Comparison of ENCODE assay signal across 25 cellular contexts in the genomic region with DNA sequence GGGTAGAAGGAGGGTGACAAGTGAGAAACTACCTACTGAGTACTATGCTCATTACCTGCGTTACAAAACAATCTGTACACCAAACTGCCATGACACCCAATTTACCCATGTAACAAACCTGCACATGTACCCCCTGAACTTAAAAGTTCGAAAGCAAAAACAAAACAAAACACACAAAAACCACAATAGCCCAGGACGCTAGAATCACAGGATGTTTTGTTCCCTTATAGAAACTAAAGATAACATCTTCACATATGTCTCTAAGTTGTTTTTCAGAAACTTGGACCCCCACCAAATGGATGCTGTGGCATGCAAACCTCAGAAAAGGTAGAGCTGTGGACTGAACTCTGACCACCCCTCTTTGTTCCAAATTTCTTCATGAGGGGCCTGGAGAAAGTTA. TPM values are rescaled to one million over a fixed set of nuclear protein-coding genes. Genes with fewer than 3 reads are reported as not detected.
DNase-seq lines count a peak whose midpoint lies in the region; ATAC-seq lines count a peak whose summit lies in the region.
"Had no signal": no experiment of that assay in that cellular context is flagged by ENCODE, and none has a peak within 500 bp of the region (broad histone marks: within the 10 kb centered on the region; RNA-seq: fewer than 3 reads in every experiment).

No MANE protein-coding gene starts in this region.

- CTCF ChIA-PET in activated CD8-positive, alpha-beta memory T cell treated with anti-CD3 and anti-CD28 coated beads, Interleukin-2, amount 10 ng/mL, durations not matched to agents 7 days and 5 days (lab: Charles Lee) = interaction anchor here (1.9 kb wide), 1 partner anchor 14 kb away, joined by 9 read pairs; no protein-coding TSS in a partner anchor
- CTCF ChIA-PET in T-cell (lab: Charles Lee) = interaction anchor here in 1 of 2 donors (0.6 kb wide), 1 partner anchor 43 kb away, joined by 4 read pairs; no protein-coding TSS in a partner anchor

- H3K9me3 Mint-ChIP-seq in activated CD8-positive, alpha-beta memory T cell treated with anti-CD3 and anti-CD28 coated beads, Interleukin-2, amount 10 ng/mL, durations not matched to agents 7 days and 5 days (ENCODE audit: low read depth) = no peaks in the 10 kb centered on the region
- H3K9me3 Mint-ChIP-seq in T-cell = no peaks in the 10 kb centered on the region
- no peaks in the 10 kb centered on the region for H3K9me3 Mint-ChIP-seq in central memory CD8-positive, alpha-beta T cell
- H3K9me3 Mint-ChIP-seq: CD4-positive, alpha-beta T cell had no signal

- DNase-seq in activated CD8-positive, alpha-beta memory T cell treated with anti-CD3 and anti-CD28 coated beads, Interleukin-2, amount 10 ng/mL, durations not matched to agents 7 days and 5 days = no peak
- DNase-seq in activated CD8-positive, alpha-beta memory T cell treated with anti-CD3 and anti-CD28 coated beads, Interleukin-2, amount 50 U/mL, for 48 hours = no peak
- DNase-seq in T-cell (no peak), hippocampal formation (lab: John Stamatoyannopoulos, UW) (no peak)
- DNase-seq in central memory CD8-positive, alpha-beta T cell (ENCODE audit: low spot score in 2 of 2) = no peak
- DNase-seq: CD4-positive, alpha-beta T cell; DMS 273 treated with DMSO at 0.1 percent for 48 hours; DMS79; EL; GDM1; Karpas-422; NCI-H1092 treated with DMSO at 0.1 percent for 48 hours; NCI-H1436; NCI-H187; NCI-H2081 treated with DMSO at 0.1 percent for 48 hours; NCI-H2171; NCI-H226; NCI-H510A; NCI-H69; OCI-M1; SIG-M5 had no signal

- peak; percentile 23 for ATAC-seq in activated CD8-positive, alpha-beta memory T cell treated with anti-CD3 and anti-CD28 coated beads, Interleukin-2, amount 10 ng/mL, durations not matched to agents 7 days and 5 days
- ATAC-seq in T-cell (replicated peaks in 1 of 4) = peak in 1 of 4 experiments; percentile 35
- peak; percentile 46 for ATAC-seq in central memory CD8-positive, alpha-beta T cell (replicated peaks; ENCODE audit: extremely low read depth, poor library complexity, severe bottlenecking)
- ATAC-seq in GM21381 (IDR thresholded peaks at IDR 0.05; ENCODE audit: unreplicated experiment) = no peak
- no peak for ATAC-seq in GM21529 (IDR thresholded peaks at IDR 0.05; ENCODE audit: unreplicated experiment)
- ATAC-seq: HepG2 had no signal

- peak overlapping the region; percentile 74 for H3K27ac Mint-ChIP-seq in activated CD8-positive, alpha-beta memory T cell treated with anti-CD3 and anti-CD28 coated beads, Interleukin-2, amount 10 ng/mL, durations not matched to agents 7 days and 5 days
- peak overlapping the region; percentile 73 to 87 for H3K27ac Mint-ChIP-seq in T-cell
- no peak overlapping the region for H3K27ac Mint-ChIP-seq in central memory CD8-positive, alpha-beta T cell (ENCODE audit: low read depth)
- H3K27ac Mint-ChIP-seq: CD4-positive, alpha-beta T cell had no signal

- peaks cover 14% of the 10 kb centered on the region for H3K4me1 Mint-ChIP-seq in activated CD8-positive, alpha-beta memory T cell treated with anti-CD3 and anti-CD28 coated beads, Interleukin-2, amount 10 ng/mL, durations not matched to agents 7 days and 5 days
- peaks cover 0 to 16% (median 14%) of the 10 kb centered on the region in 3 donors for H3K4me1 Mint-ChIP-seq in T-cell
- peaks cover 11% of the 10 kb centered on the region for H3K4me1 Mint-ChIP-seq in central memory CD8-positive, alpha-beta T cell

- POLR2A ChIA-PET in T-cell (lab: Charles Lee) = no interaction called here

- no peak overlapping the region for H3K4me3 Mint-ChIP-seq in activated CD8-positive, alpha-beta memory T cell treated with anti-CD3 and anti-CD28 coated beads, Interleukin-2, amount 10 ng/mL, durations not matched to agents 7 days and 5 days
- no peak overlapping the region for H3K4me3 Mint-ChIP-seq in T-cell
- H3K4me3 Mint-ChIP-seq in central memory CD8-positive, alpha-beta T cell = peak overlapping the region; percentile 6
- H3K4me3 Mint-ChIP-seq: CD4-positive, alpha-beta T cell had no signal

- H3K36me3 Mint-ChIP-seq in activated CD8-positive, alpha-beta memory T cell treated with anti-CD3 and anti-CD28 coated beads, Interleukin-2, amount 10 ng/mL, durations not matched to agents 7 days and 5 days = no peaks in the 10 kb centered on the region
- H3K36me3 Mint-ChIP-seq in T-cell = no peaks in the 10 kb centered on the region
- no peaks in the 10 kb centered on the region for H3K36me3 Mint-ChIP-seq in central memory CD8-positive, alpha-beta T cell (ENCODE audit: insufficient read depth)

- H3K27me3 Mint-ChIP-seq in activated CD8-positive, alpha-beta memory T cell treated with anti-CD3 and anti-CD28 coated beads, Interleukin-2, amount 10 ng/mL, durations not matched to agents 7 days and 5 days = peaks cover 10% of the 10 kb centered on the region
- H3K27me3 Mint-ChIP-seq in T-cell = peaks cover 5 to 36% of the 10 kb centered on the region in 2 donors
- no peaks in the 10 kb centered on the region for H3K27me3 Mint-ChIP-seq in central memory CD8-positive, alpha-beta T cell

RNA-seq across cellular contexts. Expression of gene PNMA5, which starts 25.2 kb away (rescaled TPM):
- under 1 TPM in 1 of 2 experiments, not detected in 1; 0.15 TPM for total RNA-seq in activated CD8-positive, alpha-beta memory T cell treated with anti-CD3 and anti-CD28 coated beads, Interleukin-2, amount 10 ng/mL, durations not matched to agents 7 days and 5 days
- total RNA-seq in T-cell = under 1 TPM in 1 of 5 donors, not detected in 4; 0.09 TPM
- total RNA-seq: HepG2, HT1080 had no signal

RNA-seq across cellular contexts. Expression of gene PNMA3, which starts 37.1 kb away (rescaled TPM):
- 1 to 10 TPM; 1.0 to 2.2 TPM for total RNA-seq in activated CD8-positive, alpha-beta memory T cell treated with anti-CD3 and anti-CD28 coated beads, Interleukin-2, amount 10 ng/mL, durations not matched to agents 7 days and 5 days
- total RNA-seq in T-cell = 10 to 100 TPM in 1 of 5 donors, 1 to 10 TPM in 4; 4.6 to 15.2 (median 9.9) TPM
- total RNA-seq: HepG2 had no signal

RNA-seq across cellular contexts. Expression of gene PNMA6A, which starts 53.1 kb away (rescaled TPM):
- under 1 TPM; 0.35 to 0.45 TPM for total RNA-seq in activated CD8-positive, alpha-beta memory T cell treated with anti-CD3 and anti-CD28 coated beads, Interleukin-2, amount 10 ng/mL, durations not matched to agents 7 days and 5 days
- total RNA-seq in T-cell = under 1 TPM; 0.33 to 0.54 (median 0.47) TPM

Comparison
In these comparisons a context has a peak if more than half of its experiments do, and no peak if none do; other contexts are left out.
1. ATAC-seq: peak in activated CD8-positive, alpha-beta memory T cell treated with anti-CD3 and anti-CD28 coated beads, Interleukin-2, amount 10 ng/mL, durations not matched to agents 7 days and 5 days (single experiment) and central memory CD8-positive, alpha-beta T cell (single experiment); none in GM21381 (single experiment) and GM21529 (single experiment).